5 cellular contexts compared by ENCODE assay signal in the genomic region with DNA sequence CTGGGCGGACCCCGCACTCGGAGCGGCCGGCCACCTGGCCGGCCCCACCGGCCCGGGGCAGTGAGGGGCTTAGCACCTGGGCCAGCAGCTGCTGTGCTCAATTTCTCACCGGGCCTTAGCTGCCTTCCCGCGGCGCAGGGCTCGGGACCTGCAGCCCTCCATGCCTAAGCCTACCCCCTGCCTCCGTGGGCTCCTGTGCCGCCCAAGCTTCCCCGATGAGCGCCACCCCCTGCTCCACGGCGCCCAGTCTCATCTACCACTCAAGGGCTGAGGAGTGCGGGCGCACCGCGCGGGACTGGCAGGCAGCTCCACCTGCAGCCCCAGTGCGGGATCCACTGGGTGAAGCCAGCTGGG. TPM values are rescaled to one million over a fixed set of nuclear protein-coding genes. Genes with fewer than 3 reads are reported as not detected.
"Had no signal": no experiment of that assay in that cellular context is flagged by ENCODE, and none has a peak within 500 bp of the region (broad histone marks: within the 10 kb centered on the region; RNA-seq: fewer than 3 reads in every experiment).

No MANE protein-coding gene starts in this region.

RNA-seq across cellular contexts. Expression of a gene that starts 5.6 kb away (rescaled TPM):
- total RNA-seq: GM23248, H4, H7, HepG2, HFFc6 had no signal
